Comparison of ENCODE assay signal across 9 cellular contexts in the genomic region with DNA sequence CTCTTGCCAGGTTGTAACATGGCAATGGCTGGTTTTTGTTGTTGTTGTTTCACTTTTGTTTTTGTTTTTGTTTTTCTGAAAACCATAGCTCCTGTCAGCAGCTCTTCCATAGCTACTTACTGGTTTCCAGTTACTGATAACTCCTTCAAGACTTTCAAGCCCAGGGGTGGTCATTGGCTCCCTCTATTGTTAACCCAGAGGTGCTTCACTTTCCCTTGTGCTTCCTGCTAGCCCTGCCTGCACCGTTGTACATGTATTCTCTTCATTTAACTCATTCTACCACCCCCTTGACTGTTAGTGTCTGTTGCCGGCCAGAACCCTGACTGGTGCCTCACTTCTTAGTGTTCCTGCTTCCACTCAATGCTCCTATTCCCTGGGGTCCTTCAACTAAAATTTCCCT. TPM values are rescaled to one million over a fixed set of nuclear protein-coding genes. Genes with fewer than 3 reads are reported as not detected.
A peak's percentile ranks its signal among the peaks of the same experiment; 100 is the strongest.
DNase-seq lines count a peak whose midpoint lies in the region; ATAC-seq, FAIRE-seq and TF ChIP-seq lines count a peak whose summit lies in the region.
"Had no signal": no experiment of that assay in that cellular context is flagged by ENCODE, and none has a peak within 500 bp of the region (broad histone marks: within the 10 kb centered on the region; RNA-seq: fewer than 3 reads in every experiment).

No MANE protein-coding gene starts in this region.

- H3K4me1 Mint-ChIP-seq in astrocyte (ENCODE audit: low read depth, unreplicated experiment) = no peaks in the 10 kb centered on the region

- H3K36me3 ChIP-seq in SK-N-SH (replicated peaks in 1 of 2; ENCODE audit: control insufficient read depth in 1 of 2, insufficient read depth in 2 of 2, low read length in 1 of 2) (no peaks in the 10 kb centered on the region), astrocyte (ENCODE audit: insufficient read depth, low read length) (no peaks in the 10 kb centered on the region), heart right ventricle (no peaks in the 10 kb centered on the region)

- CTCF ChIA-PET in SK-N-SH (lab: Yijun Ruan, JAX) = no interaction called here

- no peak overlapping the region for H3K4me3 Mint-ChIP-seq in astrocyte (ENCODE audit: unreplicated experiment)

- H3K4me2 ChIP-seq in SK-N-SH (no peak overlapping the region), astrocyte (ENCODE audit: low read length) (no peak overlapping the region)

- H4K20me1 ChIP-seq in SK-N-SH (ENCODE audit: insufficient read depth) (no peaks in the 10 kb centered on the region), astrocyte (ENCODE audit: insufficient read depth, low read length) (no peaks in the 10 kb centered on the region)

- H3K4me1 ChIP-seq in SK-N-SH (ENCODE audit: control insufficient read depth in 1 of 2, insufficient read depth in 2 of 2, low read depth in 1 of 2, low read length in 1 of 2) (no peaks in the 10 kb centered on the region), astrocyte (ENCODE audit: insufficient read depth, low read length) (no peaks in the 10 kb centered on the region), heart right ventricle (no peaks in the 10 kb centered on the region)

- POLR2A ChIA-PET in SK-N-SH (lab: Yijun Ruan, JAX) = no interaction called here

- no peak for FAIRE-seq in astrocyte (lab: Jason Lieb, UNC)

- H3K9me3 ChIP-seq in SK-N-SH = no peaks in the 10 kb centered on the region
- H3K9me3 ChIP-seq in astrocyte (ENCODE audit: insufficient read depth, low read depth, low read length) = no peaks in the 10 kb centered on the region
- H3K9me3 ChIP-seq in heart right ventricle = no peaks in the 10 kb centered on the region

- H3K79me2 ChIP-seq in SK-N-SH (ENCODE audit: insufficient read depth) (no peaks in the 10 kb centered on the region), astrocyte (ENCODE audit: insufficient read depth, low read length) (no peaks in the 10 kb centered on the region)

- DNase-seq in D341Med (ENCODE audit: low spot score) = peak; percentile 52
- DNase-seq in SK-N-SH = peak; percentile 6
- peak; percentile 8 for DNase-seq in astrocyte (ENCODE audit: low read depth)
- peak; percentile 3 for DNase-seq in non-pigmented ciliary epithelial cell (ENCODE audit: low read depth)
- no peak for DNase-seq in midbrain (lab: John Stamatoyannopoulos, UW)
- no peak for DNase-seq in heart right ventricle
- DNase-seq: left cardiac atrium had no signal

- ATAC-seq in GM19455 (IDR thresholded peaks at IDR 0.05; ENCODE audit: unreplicated experiment) (peak; percentile 69), HG03521 (IDR thresholded peaks at IDR 0.05; ENCODE audit: unreplicated experiment) (peak; percentile 83), heart right ventricle (no peak)

- no peak overlapping the region for H2AFZ ChIP-seq in SK-N-SH (ENCODE audit: low read depth)
- H2AFZ ChIP-seq in astrocyte (ENCODE audit: low read depth, low read length) = no peak overlapping the region

- no peak overlapping the region for H3K4me3 ChIP-seq in SK-N-SH (ENCODE audit: low read depth in 2 of 2, low read length in 1 of 2)
- no peak overlapping the region for H3K4me3 ChIP-seq in astrocyte (ENCODE audit: insufficient read depth, low read depth, low read length)
- H3K4me3 ChIP-seq in heart right ventricle = no peak overlapping the region

- H3K27me3 ChIP-seq in SK-N-SH (ENCODE audit: insufficient read depth) = no peaks in the 10 kb centered on the region
- H3K27me3 ChIP-seq in astrocyte (ENCODE audit: insufficient read depth, low read length) = no peaks in the 10 kb centered on the region
- no peaks in the 10 kb centered on the region for H3K27me3 ChIP-seq in heart right ventricle

- intact Hi-C loops in heart right ventricle (cut with DNase I) = no loop called here

- no peak overlapping the region for H3K27ac ChIP-seq in SK-N-SH (ENCODE audit: low read depth in 2 of 2, low read length in 1 of 2)
- no peak overlapping the region for H3K27ac ChIP-seq in astrocyte (ENCODE audit: low read depth, low read length)
- H3K27ac ChIP-seq in heart right ventricle = no peak overlapping the region

- H3K9ac ChIP-seq in SK-N-SH (no peak overlapping the region), astrocyte (ENCODE audit: low read length) (no peak overlapping the region)

- no peaks in the 10 kb centered on the region for H3K36me3 Mint-ChIP-seq in astrocyte (ENCODE audit: low read depth, unreplicated experiment)

- TF ChIP-seq EP300 in SK-N-SH (IDR thresholded peaks at IDR 0.05; ENCODE audit: borderline replicate concordance in 1 of 2, low read depth in 1 of 2, low read length in 1 of 2) = no peak

- H3F3A ChIP-seq in SK-N-SH (replicated peaks; ENCODE audit: insufficient read depth) = no peaks in the 10 kb centered on the region

- H3K9me3 Mint-ChIP-seq in astrocyte (ENCODE audit: unreplicated experiment) = no peaks in the 10 kb centered on the region

- H3K27me3 Mint-ChIP-seq in astrocyte (ENCODE audit: low read depth, unreplicated experiment) = no peaks in the 10 kb centered on the region

- no peak overlapping the region for H3K27ac Mint-ChIP-seq in astrocyte (ENCODE audit: unreplicated experiment)

- no peaks in the 10 kb centered on the region for H3K9me2 ChIP-seq in SK-N-SH

- peak; percentile 43 for TF ChIP-seq RAD21 in SK-N-SH (IDR thresholded peaks at IDR 0.05; ENCODE audit: low read length)

- 12% methylated on average over 2 of the region's 2 CpGs for WGBS in SK-N-SH (ENCODE audit: low lambda C conversion rate)
- 13 to 14% methylated on average over 2 of the region's 2 CpGs for WGBS in heart right ventricle, 2 donors

- TF ChIP-seq CTCF in SK-N-SH (IDR thresholded peaks at IDR 0.05) (peak; percentile 45; the same call in 1 of the 2 replicates), astrocyte (IDR thresholded peaks at IDR 0.05; ENCODE audit: insufficient read depth, low read depth, low read length) (no peak), heart right ventricle (IDR thresholded peaks at IDR 0.05) (peak in 1 of 9 donors; percentile 24)

TF ChIP-seq in SK-N-SH, 30 proteins besides CTCF, POLR2A, EP300 and RAD21:
- peak; percentile 9; the same call in 1 of the 2 replicates for TF ChIP-seq SMC3 (IDR thresholded peaks at IDR 0.05; ENCODE audit: low read depth, low read length)
- no peak for TF ChIP-seq SIN3A (IDR thresholded peaks at IDR 0.05; ENCODE audit: borderline replicate concordance, low read depth, low read length)

RNA-seq across cellular contexts. Expression of a gene that starts 4.2 kb away (rescaled TPM):
- polyA plus RNA-seq in SK-N-SH (2012; rRNA removed) = not detected in 2 replicates
- polyA plus RNA-seq in SK-N-SH (2012; cell fraction: cytosol; rRNA removed) = not detected in 2 replicates
- polyA plus RNA-seq in SK-N-SH (2012; cell fraction: nucleus; rRNA removed) = not detected in 2 replicates
- total RNA-seq in astrocyte = not detected in 2 replicates
- under 1 TPM in 4 of 10 donors, not detected in 6; 0.19 to 0.79 (median 0.35) TPM for total RNA-seq in heart right ventricle
- polyA plus RNA-seq in heart right ventricle = under 1 TPM in 1 of 2 donors, not detected in 1; 0.07 TPM

Comparison
In these comparisons a context has a peak if more than half of its experiments do, and no peak if none do; other contexts are left out.
1. DNase-seq: peak in D341Med (single experiment), SK-N-SH (single experiment), astrocyte (single experiment) and non-pigmented ciliary epithelial cell (single experiment); none in midbrain (single experiment) and heart right ventricle (0 of 2).
2. ATAC-seq: peak in GM19455 (single experiment) and HG03521 (single experiment); none in heart right ventricle (0 of 8).